Comparison of ENCODE assay signal across 21 cellular contexts in the genomic region with DNA sequence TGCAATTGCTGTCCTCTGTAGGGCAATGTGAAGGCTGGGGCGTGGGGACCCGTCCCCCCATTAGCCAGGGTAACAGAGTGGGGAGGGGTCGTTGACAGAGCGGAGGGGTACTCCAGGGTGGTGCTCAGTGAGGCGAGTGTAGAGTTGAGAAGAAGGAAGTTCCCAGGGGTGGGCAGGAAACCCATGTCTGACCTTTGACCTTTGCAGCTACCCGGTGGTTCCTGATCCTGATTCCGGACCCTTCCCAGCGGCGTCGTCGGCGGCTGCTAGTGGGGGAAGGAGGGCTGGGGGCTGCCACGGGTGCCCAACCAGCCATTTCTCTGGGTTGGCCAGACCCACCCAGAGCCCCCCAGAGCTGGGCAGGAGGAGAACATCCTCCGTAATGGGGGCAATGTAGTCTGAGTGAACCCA. TPM values are rescaled to one million over a fixed set of nuclear protein-coding genes. Genes with fewer than 3 reads are reported as not detected.
DNase-seq lines count a peak whose midpoint lies in the region; ATAC-seq and TF ChIP-seq lines count a peak whose summit lies in the region.
"Had no signal": no experiment of that assay in that cellular context is flagged by ENCODE, and none has a peak within 500 bp of the region (broad histone marks: within the 10 kb centered on the region; RNA-seq: fewer than 3 reads in every experiment).

No MANE protein-coding gene starts in this region.

- H3K79me2 ChIP-seq in DOHH2 (ENCODE audit: control insufficient read depth, low read length) = no peaks in the 10 kb centered on the region

- H3K9me3 ChIP-seq in DOHH2 (ENCODE audit: control insufficient read depth, insufficient read depth, low read length) = 0 out of 2 replicates have a peak, but pooled peaks cover 4% of the 10 kb centered on the region
- no peaks in the 10 kb centered on the region for H3K9me3 ChIP-seq in psoas muscle
- no peaks in the 10 kb centered on the region for H3K9me3 ChIP-seq in testis
- H3K9me3 ChIP-seq: left lung, SK-N-SH had no signal

- POLR2A ChIA-PET in activated CD4-positive, alpha-beta memory T cell treated with anti-CD3 and anti-CD28 coated beads, Interleukin-2, amount 10 ng/mL, durations not matched to agents 7 days and 5 days (lab: Charles Lee) = no interaction called here

- H3K9me2 ChIP-seq in DOHH2 (replicated peaks; ENCODE audit: control insufficient read depth, low read length) = no peaks in the 10 kb centered on the region
- H3K9me2 ChIP-seq: SK-N-SH had no signal

- CTCF ChIA-PET in activated CD4-positive, alpha-beta memory T cell treated with anti-CD3 and anti-CD28 coated beads, Interleukin-2, amount 10 ng/mL, durations not matched to agents 7 days and 5 days (lab: Charles Lee) = interaction anchor here (0.6 to 1.2 kb wide), 2 partner anchors 10 to 121 kb away, joined by 3 to 5 read pairs; no protein-coding TSS in a partner anchor

- peaks cover 52% of the 10 kb centered on the region for H3K4me1 ChIP-seq in DOHH2 (ENCODE audit: control insufficient read depth, low read length)
- peaks cover 42% of the 10 kb centered on the region for H3K4me1 ChIP-seq in psoas muscle
- no peaks in the 10 kb centered on the region for H3K4me1 ChIP-seq in testis

- H3K9me3 Mint-ChIP-seq in activated CD4-positive, alpha-beta memory T cell treated with anti-CD3 and anti-CD28 coated beads, Interleukin-2, amount 10 ng/mL, durations not matched to agents 7 days and 5 days = no peaks in the 10 kb centered on the region

- DNase-seq in UCSD-AML1 (lab: John Stamatoyannopoulos, UW; ENCODE audit: unreplicated experiment) = peak; percentile 60
- DNase-seq in iPS-NIHi11 (ENCODE audit: low spot score) = peak; percentile 76
- DNase-seq in psoas muscle = no peak
- DNase-seq in activated CD4-positive, alpha-beta memory T cell treated with anti-CD3 and anti-CD28 coated beads, Interleukin-2, amount 10 ng/mL, durations not matched to agents 7 days and 5 days = no peak
- DNase-seq in testis = no peak
- DNase-seq in NCI-H2081 (lab: John Stamatoyannopoulos, UW) = no peak
- no peak for DNase-seq in NCI-H1417 treated with DMSO at 0.1 percent for 48 hours (lab: John Stamatoyannopoulos, UW)
- DNase-seq: activated CD4-positive, alpha-beta memory T cell treated with anti-CD3 and anti-CD28 coated beads for 36 hours; GF-D8; GOT3; left lung; NCI-H1930; NCI-H526; PC-3; SK-N-SH had no signal

- no peak for ATAC-seq in psoas muscle
- ATAC-seq: left lung, PC-3 had no signal

- WGBS in psoas muscle, 3 donors = 41 to 54% (median 43%) methylated on average over 14 of the region's 14 CpGs
- 62 to 73% methylated on average over 11 to 14 of the region's 14 CpGs for WGBS in testis, 2 donors

- no peak overlapping the region for H3K4me3 Mint-ChIP-seq in activated CD4-positive, alpha-beta memory T cell treated with anti-CD3 and anti-CD28 coated beads, Interleukin-2, amount 10 ng/mL, durations not matched to agents 7 days and 5 days
- H3K4me3 Mint-ChIP-seq: activated CD4-positive, alpha-beta memory T cell treated with anti-CD3 and anti-CD28 coated beads for 36 hours; activated T-helper 1 cell treated with anti-CD3 and anti-CD28 coated beads, Interleukin-12 subunit alpha, Interleukin-12 subunit beta, Interleukin-2, Interleukin-4 antibody, amounts not matched to agents 30 ng/mL and 10 ng/mL and 1 ng/mL, durations not matched to agents 14 hours and 24 hours and 36 hours had no signal

- H3K4me2 ChIP-seq in DOHH2 (ENCODE audit: low read length) = peak overlapping the region; percentile 14; the same call in 1 of the 2 replicates
- H3K4me2 ChIP-seq: SK-N-SH had no signal

- no peaks in the 10 kb centered on the region for H4K20me1 ChIP-seq in DOHH2 (ENCODE audit: control insufficient read depth, insufficient read depth, low read depth, low read length)

- H3K36me3 Mint-ChIP-seq in activated CD4-positive, alpha-beta memory T cell treated with anti-CD3 and anti-CD28 coated beads, Interleukin-2, amount 10 ng/mL, durations not matched to agents 7 days and 5 days (ENCODE audit: low read depth) = no peaks in the 10 kb centered on the region
- H3K36me3 Mint-ChIP-seq: activated CD4-positive, alpha-beta memory T cell treated with anti-CD3 and anti-CD28 coated beads for 36 hours had no signal

- H3K4me1 Mint-ChIP-seq in activated CD4-positive, alpha-beta memory T cell treated with anti-CD3 and anti-CD28 coated beads, Interleukin-2, amount 10 ng/mL, durations not matched to agents 7 days and 5 days = peaks cover 8% of the 10 kb centered on the region

- H3K27me3 ChIP-seq in DOHH2 (ENCODE audit: control insufficient read depth, low read length) = no peaks in the 10 kb centered on the region
- no peaks in the 10 kb centered on the region for H3K27me3 ChIP-seq in psoas muscle (ENCODE audit: insufficient read depth in 3 of 3, low read length in 2 of 3)
- H3K27me3 ChIP-seq in testis = no peaks in the 10 kb centered on the region

- H3K27ac ChIP-seq in DOHH2 (ENCODE audit: low read depth, low read length) = no peak overlapping the region
- H3K27ac ChIP-seq in psoas muscle = peak overlapping the region; percentile 30
- no peak overlapping the region for H3K27ac ChIP-seq in testis
- H3K27ac ChIP-seq: left lung, VCaP had no signal

- no peak for TF ChIP-seq POLR2A in testis (IDR thresholded peaks at IDR 0.05)

- H3K27ac Mint-ChIP-seq in activated CD4-positive, alpha-beta memory T cell treated with anti-CD3 and anti-CD28 coated beads, Interleukin-2, amount 10 ng/mL, durations not matched to agents 7 days and 5 days = no peak overlapping the region
- H3K27ac Mint-ChIP-seq: activated CD4-positive, alpha-beta memory T cell treated with anti-CD3 and anti-CD28 coated beads for 36 hours; activated T-helper 1 cell treated with anti-CD3 and anti-CD28 coated beads, Interleukin-12 subunit alpha, Interleukin-12 subunit beta, Interleukin-2, Interleukin-4 antibody, amounts not matched to agents 30 ng/mL and 10 ng/mL and 1 ng/mL, durations not matched to agents 14 hours and 24 hours and 36 hours had no signal

- intact Hi-C loops in psoas muscle (cut with DNase I) = no loop called here
- intact Hi-C loops in testis (cut with DNase I; ENCODE audit: low total_unique reads) = no loop called here

- no peaks in the 10 kb centered on the region for H3K36me3 ChIP-seq in DOHH2 (ENCODE audit: control insufficient read depth, low read length)
- H3K36me3 ChIP-seq in psoas muscle (ENCODE audit: insufficient read depth in 1 of 2, low read depth in 1 of 2) = no peaks in the 10 kb centered on the region
- no peaks in the 10 kb centered on the region for H3K36me3 ChIP-seq in testis (ENCODE audit: low read depth, missing control alignments)
- H3K36me3 ChIP-seq: left lung had no signal

- H3K4me3 ChIP-seq in DOHH2 (ENCODE audit: low read length) (no peak overlapping the region), psoas muscle (no peak overlapping the region), testis (no peak overlapping the region)
- H3K4me3 ChIP-seq: left lung had no signal

- peaks cover 14% of the 10 kb centered on the region for H3K27me3 Mint-ChIP-seq in activated CD4-positive, alpha-beta memory T cell treated with anti-CD3 and anti-CD28 coated beads, Interleukin-2, amount 10 ng/mL, durations not matched to agents 7 days and 5 days

- no peak for TF ChIP-seq CTCF in DOHH2 (IDR thresholded peaks at IDR 0.05; ENCODE audit: low read depth, low read length, poor library complexity, severe bottlenecking)
- no peak for TF ChIP-seq CTCF in psoas muscle (IDR thresholded peaks at IDR 0.05)
- TF ChIP-seq CTCF in testis (IDR thresholded peaks at IDR 0.05) = no peak

- H3F3A ChIP-seq in DOHH2 (ENCODE audit: control insufficient read depth, insufficient read depth) = peaks cover 4% of the 10 kb centered on the region; the same call in 1 of the 2 replicates

RNA-seq across cellular contexts. Expression of a gene that starts 2.1 kb away (rescaled TPM):
- total RNA-seq in psoas muscle (10 to 100 TPM; 16.0 to 23.7 (median 16.3) TPM), testis (1 to 10 TPM; 3.4 to 4.4 TPM)
- polyA plus RNA-seq in psoas muscle (10 to 100 TPM in 2 of 3 donors, 1 to 10 TPM in 1; 6.5 to 46.0 (median 14.5) TPM), testis (ENCODE audit: insufficient read depth, low read depth, low replicate concordance) (20.5 TPM)
- not detected for total RNA-seq in activated CD4-positive, alpha-beta memory T cell treated with anti-CD3 and anti-CD28 coated beads, Interleukin-2, amount 10 ng/mL, durations not matched to agents 7 days and 5 days
- total RNA-seq: fibroblast of villous mesenchyme, PC-3 had no signal
- polyA plus RNA-seq: SK-N-SH had no signal

RNA-seq across cellular contexts. Expression of a gene that starts 14.8 kb away (rescaled TPM):
- under 1 TPM in 1 of 4 donors, not detected in 3; 0.51 TPM for total RNA-seq in psoas muscle
- polyA plus RNA-seq in psoas muscle = under 1 TPM in 1 of 3 donors, not detected in 2; 0.13 TPM
- 1 to 10 TPM; 4.9 to 7.0 TPM for total RNA-seq in activated CD4-positive, alpha-beta memory T cell treated with anti-CD3 and anti-CD28 coated beads, Interleukin-2, amount 10 ng/mL, durations not matched to agents 7 days and 5 days
- total RNA-seq in testis = 1 to 10 TPM in 1 of 2 donors, not detected in 1; 1.3 TPM
- polyA plus RNA-seq in testis (ENCODE audit: insufficient read depth, low read depth, low replicate concordance) = 0.45 TPM
- total RNA-seq: fibroblast of villous mesenchyme, myocyte, PC-3, subcutaneous adipose tissue had no signal
- polyA plus RNA-seq: SK-N-SH had no signal

RNA-seq across cellular contexts. Expression of a gene that starts 26.2 kb away (rescaled TPM):
- 10 to 100 TPM; 18.3 to 47.7 (median 33.5) TPM for total RNA-seq in psoas muscle
- 10 to 100 TPM; 29.8 to 40.8 (median 34.4) TPM for polyA plus RNA-seq in psoas muscle
- 100 to 1,000 TPM; 288 to 301 TPM for total RNA-seq in activated CD4-positive, alpha-beta memory T cell treated with anti-CD3 and anti-CD28 coated beads, Interleukin-2, amount 10 ng/mL, durations not matched to agents 7 days and 5 days
- total RNA-seq in testis = 10 to 100 TPM; 37.4 to 64.4 TPM
- 71.4 TPM for polyA plus RNA-seq in testis (ENCODE audit: insufficient read depth, low read depth, low replicate concordance)

RNA-seq across cellular contexts. Expression of a gene that starts 40.6 kb away (rescaled TPM):
- total RNA-seq in psoas muscle (10 to 100 TPM; 15.6 to 23.7 (median 18.9) TPM), testis (10 to 100 TPM; 44.0 to 48.3 TPM)
- polyA plus RNA-seq in psoas muscle (10 to 100 TPM; 29.4 to 79.7 (median 43.1) TPM), testis (ENCODE audit: insufficient read depth, low read depth, low replicate concordance) (28.6 TPM)
- 10 to 100 TPM; 44.5 to 45.3 TPM for total RNA-seq in activated CD4-positive, alpha-beta memory T cell treated with anti-CD3 and anti-CD28 coated beads, Interleukin-2, amount 10 ng/mL, durations not matched to agents 7 days and 5 days

RNA-seq across cellular contexts. Expression of a gene that starts 41.9 kb away (rescaled TPM):
- total RNA-seq in psoas muscle (10 to 100 TPM in 3 of 4 donors, 1 to 10 TPM in 1; 9.6 to 11.0 (median 10.5) TPM), testis (10 to 100 TPM; 21.6 to 22.9 TPM)
- polyA plus RNA-seq in psoas muscle (10 to 100 TPM in 1 of 3 donors, 1 to 10 TPM in 2; 6.2 to 16.5 (median 8.8) TPM), testis (ENCODE audit: insufficient read depth, low read depth, low replicate concordance) (9.7 TPM)
- total RNA-seq in activated CD4-positive, alpha-beta memory T cell treated with anti-CD3 and anti-CD28 coated beads, Interleukin-2, amount 10 ng/mL, durations not matched to agents 7 days and 5 days = 10 to 100 TPM; 30.2 to 34.2 TPM

Comparison
In these comparisons a context has a peak if more than half of its experiments do, and no peak if none do; other contexts are left out.
1. DNase-seq: peak in UCSD-AML1 (single experiment) and iPS-NIHi11 (single experiment); none in psoas muscle (0 of 2), activated CD4-positive, alpha-beta memory T cell treated with anti-CD3 and anti-CD28 coated beads, Interleukin-2, amount 10 ng/mL, durations not matched to agents 7 days and 5 days (single experiment), testis (single experiment), NCI-H2081 (0 of 2) and NCI-H1417 treated with DMSO at 0.1 percent for 48 hours (single experiment).
2. RNA of a gene that starts 26.2 kb away (total RNA-seq): 288 to 301 TPM in activated CD4-positive, alpha-beta memory T cell treated with anti-CD3 and anti-CD28 coated beads, Interleukin-2, amount 10 ng/mL, durations not matched to agents 7 days and 5 days; 37.4 to 64.4 TPM in testis and 18.3 to 47.7 TPM in psoas muscle; every median in the first group is over 4 times any median in the second.